10 cellular contexts compared by ENCODE assay signal in genomic region chr1:19640363-19641316, GRCh38. TPM values are rescaled to one million over a fixed set of nuclear protein-coding genes. Genes with fewer than 3 reads are reported as not detected.
DNase-seq lines count a peak whose midpoint lies in the region; ATAC-seq and TF ChIP-seq lines count a peak whose summit lies in the region.
"Had no signal": no experiment of that assay in that cellular context is flagged by ENCODE, and none has a peak within 500 bp of the region (broad histone marks: within the 10 kb centered on the region; RNA-seq: fewer than 3 reads in every experiment).

No MANE protein-coding gene starts in this region.

- H3K27ac ChIP-seq in brain microvascular endothelial cell, result no peak overlapping the region
- H3K27ac ChIP-seq in uterus, result no peak overlapping the region
- no peak overlapping the region for H3K27ac ChIP-seq in heart right ventricle

- H3K4me1 ChIP-seq in uterus, result peaks cover 0 to under 1% of the 10 kb centered on the region in 2 donors
- peaks cover 0 to 27% (median 12%) of the 10 kb centered on the region in 9 donors for H3K4me1 ChIP-seq in heart right ventricle

- H3K9me3 ChIP-seq in uterus (no peaks in the 10 kb centered on the region), heart right ventricle (no peaks in the 10 kb centered on the region)

- no peak for ATAC-seq in GM21825 (IDR thresholded peaks at IDR 0.05; ENCODE audit: unreplicated experiment)
- no peak for ATAC-seq in HG02981 (IDR thresholded peaks at IDR 0.05; ENCODE audit: unreplicated experiment)
- no peak for ATAC-seq in heart right ventricle

- in situ Hi-C loops in ACHN (cut with HindIII; ENCODE audit: low pct_ligation_motif_present, low pct_unique_long_range_greater_than_20kb, low sequenced_read_pairs), result no loop called here
- in situ Hi-C loops in brain microvascular endothelial cell (cut with HindIII; ENCODE audit: low pct_ligation_motif_present, low sequenced_read_pairs), result loop anchor here (25.0 kb wide), 1 partner anchor 253 kb away; no protein-coding TSS in a partner anchor

- peak; percentile 1 for TF ChIP-seq CTCF in brain microvascular endothelial cell (IDR thresholded peaks at IDR 0.05; ENCODE audit: low read depth, low read length, missing control alignments)
- no peak for TF ChIP-seq CTCF in uterus (IDR thresholded peaks at IDR 0.05)
- no peak for TF ChIP-seq CTCF in heart right ventricle (IDR thresholded peaks at IDR 0.05)

- no peak for TF ChIP-seq POLR2A in uterus (IDR thresholded peaks at IDR 0.05)

- H3K4me3 ChIP-seq in brain microvascular endothelial cell (ENCODE audit: low read depth, low read length) (no peak overlapping the region), uterus (no peak overlapping the region), heart right ventricle (no peak overlapping the region)

- H3K27me3 ChIP-seq in brain microvascular endothelial cell (replicated peaks), result no peaks in the 10 kb centered on the region
- H3K27me3 ChIP-seq in uterus, result no peaks in the 10 kb centered on the region
- H3K27me3 ChIP-seq in heart right ventricle, result peaks cover 0 to 28% (median 0%) of the 10 kb centered on the region in 7 donors

- 37 to 46% methylated on average over 14 of the region's 14 CpGs for WGBS in heart right ventricle, 2 donors

- intact Hi-C loops in uterus (cut with DNase I; ENCODE audit: low total_unique reads) (loop anchor here (10.0 kb wide), 1 partner anchor 156 kb away; the partner anchor contains the start of gene CAPZB), heart right ventricle (cut with DNase I) (loop anchor here in 6 of 10 donors (5.0 to 10.0 kb wide), 4 partner anchors 33 to 156 kb away; partner anchors contain the start of gene CAPZB (in 3 of the 6))

- DNase-seq in ACHN, result peak; percentile 71
- peak; percentile 74 for DNase-seq in LoVo (ENCODE audit: low spot score)
- DNase-seq in brain microvascular endothelial cell, result peak; percentile 37
- DNase-seq in lung microvascular endothelial cell (ENCODE audit: low read depth in 2 of 2), result peak; percentile 33 to 81
- DNase-seq in uterus, result no peak
- DNase-seq in heart right ventricle, result no peak
- DNase-seq: CD4-positive, CD25-positive, alpha-beta regulatory T cell had no signal

- no peaks in the 10 kb centered on the region for H3K36me3 ChIP-seq in brain microvascular endothelial cell (replicated peaks)
- H3K36me3 ChIP-seq in uterus, result no peaks in the 10 kb centered on the region
- H3K36me3 ChIP-seq in heart right ventricle, result no peaks in the 10 kb centered on the region

RNA-seq across cellular contexts. Expression of gene NBL1, which starts 3.5 kb away (rescaled TPM):
- 92.8 and 199 TPM in 2 replicates for total RNA-seq in lung microvascular endothelial cell
- total RNA-seq in uterus, result 100 to 1,000 TPM in 1 of 4 donors, 10 to 100 TPM in 3; 54.1 to 222 (median 71.1) TPM
- total RNA-seq in heart right ventricle, result 10 to 100 TPM; 18.5 to 48.7 (median 35.1) TPM
- 10 to 100 TPM; 47.9 to 48.5 TPM for polyA plus RNA-seq in heart right ventricle

RNA-seq across cellular contexts. Expression of gene HTR6, which starts 24.0 kb away (rescaled TPM):
- total RNA-seq in lung microvascular endothelial cell (not detected in 2 replicates), uterus (not detected), heart right ventricle (not detected)
- polyA plus RNA-seq in heart right ventricle, result not detected
- total RNA-seq: CD4-positive, CD25-positive, alpha-beta regulatory T cell; T-helper 2 cell treated with Interferon-gamma antibody and Interleukin-4, amounts not matched to agents 100 ng/mL and 5 ng/mL, for 36 hours had no signal

Comparison
In these comparisons a context has a peak if more than half of its experiments do, and no peak if none do; other contexts are left out.
1. DNase-seq: peak in ACHN (single experiment), LoVo (single experiment), brain microvascular endothelial cell (single experiment) and lung microvascular endothelial cell (2 of 2); none in uterus (0 of 2) and heart right ventricle (0 of 2).